Comparison of ENCODE assay signal across 8 cellular contexts in genomic region chr2:236168110-236169067, GRCh38. TPM values are rescaled to one million over a fixed set of nuclear protein-coding genes. Genes with fewer than 3 reads are reported as not detected.
DNase-seq lines count a peak whose midpoint lies in the region; ATAC-seq and TF ChIP-seq lines count a peak whose summit lies in the region.

Gene GBX2 (minus strand): TSS chr2:236168386. CDS start chr2:236167971, 415 bp downstream.

- ATAC-seq in HG03469 (IDR thresholded peaks at IDR 0.05; ENCODE audit: unreplicated experiment) = no peak
- ATAC-seq in GM18870 (IDR thresholded peaks at IDR 0.05; ENCODE audit: unreplicated experiment) = no peak

- no peaks in the 10 kb centered on the region for H3K4me1 Mint-ChIP-seq in activated T-helper 2 cell treated with anti-CD3 and anti-CD28 coated beads, Interferon-gamma antibody, Interleukin-2, Interleukin-4, amounts not matched to agents 10 μg/mL and 5 μg/mL and 100 μg/mL, durations not matched to agents 14 hours and 24 hours and 36 hours (ENCODE audit: low read depth)

- intact Hi-C loops in activated T-helper 2 cell treated with anti-CD3 and anti-CD28 coated beads, Interferon-gamma antibody, Interleukin-2, Interleukin-4, amounts not matched to agents 10 μg/mL and 5 μg/mL and 100 μg/mL, durations not matched to agents 14 hours and 24 hours and 36 hours (cut with micrococcal nuclease) = loop anchor here (5.0 kb wide), 2 partner anchors 501 to 676 kb away; partner anchors contain the start of gene AGAP1
- intact Hi-C loops in stomach (cut with DNase I; ENCODE audit: low total_unique reads) = loop anchor here (5.0 kb wide), 1 partner anchor 391 kb away; no protein-coding TSS in a partner anchor

- no peak for TF ChIP-seq POLR2A in stomach (IDR thresholded peaks at IDR 0.05)

- H3K9me3 Mint-ChIP-seq in activated T-helper 2 cell treated with anti-CD3 and anti-CD28 coated beads, Interferon-gamma antibody, Interleukin-2, Interleukin-4, amounts not matched to agents 10 μg/mL and 5 μg/mL and 100 μg/mL, durations not matched to agents 14 hours and 24 hours and 36 hours = no peaks in the 10 kb centered on the region

- H3K27me3 Mint-ChIP-seq in activated T-helper 2 cell treated with anti-CD3 and anti-CD28 coated beads, Interferon-gamma antibody, Interleukin-2, Interleukin-4, amounts not matched to agents 10 μg/mL and 5 μg/mL and 100 μg/mL, durations not matched to agents 14 hours and 24 hours and 36 hours (ENCODE audit: low read depth) = peaks cover 62% of the 10 kb centered on the region

- H3K9ac ChIP-seq in iPS-15b (ENCODE audit: low read depth, low read length) = no peak within 1 kb of the TSS

- DNase-seq in DMS114 treated with DMSO at 0.1 percent for 48 hours (lab: John Stamatoyannopoulos, UW; ENCODE audit: unreplicated experiment) = peak; percentile 61
- DNase-seq in NCI-H1105 (lab: John Stamatoyannopoulos, UW) = peak; percentile 78
- no peak for DNase-seq in activated T-helper 2 cell treated with anti-CD3 and anti-CD28 coated beads, Interferon-gamma antibody, Interleukin-2, Interleukin-4, amounts not matched to agents 10 μg/mL and 5 μg/mL and 100 μg/mL, durations not matched to agents 14 hours and 24 hours and 36 hours (ENCODE audit: low spot score)
- DNase-seq in stomach = no peak
- DNase-seq in UCSD-AML1 (lab: John Stamatoyannopoulos, UW; ENCODE audit: unreplicated experiment) = no peak

- no peak for TF ChIP-seq EP300 in stomach (IDR thresholded peaks at IDR 0.05)

- no peak within 1 kb of the TSS for H3K4me3 Mint-ChIP-seq in activated T-helper 2 cell treated with anti-CD3 and anti-CD28 coated beads, Interferon-gamma antibody, Interleukin-2, Interleukin-4, amounts not matched to agents 10 μg/mL and 5 μg/mL and 100 μg/mL, durations not matched to agents 14 hours and 24 hours and 36 hours (ENCODE audit: low read depth)

- peaks cover 86% of the 10 kb centered on the region for H3K27me3 ChIP-seq in iPS-15b (ENCODE audit: control insufficient read depth, insufficient read depth, low read length)
- H3K27me3 ChIP-seq in stomach = peaks cover 69 to 100% (median 99%) of the 10 kb centered on the region in 3 donors

- H3K36me3 ChIP-seq in iPS-15b (ENCODE audit: control insufficient read depth, insufficient read depth, low read length) (no peaks in the 10 kb centered on the region), stomach (no peaks in the 10 kb centered on the region)

- WGBS in stomach, 5 donors = 4 to 8% (median 6%) methylated on average over 23 to 105 of the region's 105 CpGs

- no peaks in the 10 kb centered on the region for H3K36me3 Mint-ChIP-seq in activated T-helper 2 cell treated with anti-CD3 and anti-CD28 coated beads, Interferon-gamma antibody, Interleukin-2, Interleukin-4, amounts not matched to agents 10 μg/mL and 5 μg/mL and 100 μg/mL, durations not matched to agents 14 hours and 24 hours and 36 hours (ENCODE audit: low read depth)

- TF ChIP-seq CTCF in stomach (IDR thresholded peaks at IDR 0.05) = no peak

- H3K9me3 ChIP-seq in iPS-15b (ENCODE audit: control insufficient read depth, insufficient read depth, low read length) (no peaks in the 10 kb centered on the region), stomach (peaks cover 0 to 8% (median 0%) of the 10 kb centered on the region in 4 donors)

- H3K4me3 ChIP-seq in iPS-15b (ENCODE audit: low read depth, low read length) (peak within 1 kb of the TSS; percentile 54), stomach (peak within 1 kb of the TSS; percentile 27 to 54 (median 38))

- H3K27ac ChIP-seq in stomach = no peak within 1 kb of the TSS

- peak within 1 kb of the TSS; percentile 47 for H3K27ac Mint-ChIP-seq in activated T-helper 2 cell treated with anti-CD3 and anti-CD28 coated beads, Interferon-gamma antibody, Interleukin-2, Interleukin-4, amounts not matched to agents 10 μg/mL and 5 μg/mL and 100 μg/mL, durations not matched to agents 14 hours and 24 hours and 36 hours

- H3K4me1 ChIP-seq in iPS-15b (ENCODE audit: control insufficient read depth, insufficient read depth, low read length) = peaks cover 15% of the 10 kb centered on the region
- peaks cover 38 to 90% (median 67%) of the 10 kb centered on the region in 4 donors for H3K4me1 ChIP-seq in stomach

RNA-seq across cellular contexts. Expression of gene GBX2, which starts in this region (rescaled TPM):
- total RNA-seq in activated T-helper 2 cell treated with anti-CD3 and anti-CD28 coated beads, Interferon-gamma antibody, Interleukin-2, Interleukin-4, amounts not matched to agents 10 μg/mL and 5 μg/mL and 100 μg/mL, durations not matched to agents 14 hours and 24 hours and 36 hours = not detected in 2 replicates
- total RNA-seq in stomach = under 1 TPM in 1 of 5 donors, not detected in 4; 0.55 TPM
- not detected for polyA plus RNA-seq in stomach

Comparison
In these comparisons a context has a peak if more than half of its experiments do, and no peak if none do; other contexts are left out.
1. DNase-seq: peak in DMS114 treated with DMSO at 0.1 percent for 48 hours (single experiment) and NCI-H1105 (single experiment); none in activated T-helper 2 cell treated with anti-CD3 and anti-CD28 coated beads, Interferon-gamma antibody, Interleukin-2, Interleukin-4, amounts not matched to agents 10 μg/mL and 5 μg/mL and 100 μg/mL, durations not matched to agents 14 hours and 24 hours and 36 hours (single experiment), stomach (single experiment) and UCSD-AML1 (single experiment).